Comparison of ENCODE assay signal across 8 cellular contexts in the genomic region with DNA sequence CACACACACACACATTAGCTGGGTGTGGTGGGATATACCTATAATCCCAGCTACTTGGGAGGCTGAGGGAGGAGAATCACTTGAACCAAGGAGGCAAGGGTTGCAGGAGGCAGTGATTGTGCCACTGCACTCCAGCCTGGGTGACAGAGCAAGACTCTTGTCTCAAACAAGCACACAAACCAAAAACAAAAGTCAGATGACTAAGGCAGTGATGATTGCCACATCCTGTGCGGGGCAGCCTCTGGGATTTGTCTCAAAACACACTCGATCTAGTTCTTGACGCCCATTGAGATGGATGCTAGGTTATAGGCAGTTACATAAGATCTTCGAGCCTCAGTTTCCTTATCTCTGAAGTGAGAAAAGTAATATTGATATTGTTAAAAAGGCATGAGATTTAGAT. TPM values are rescaled to one million over a fixed set of nuclear protein-coding genes. Genes with fewer than 3 reads are reported as not detected.
DNase-seq lines count a peak whose midpoint lies in the region; ATAC-seq, FAIRE-seq and TF ChIP-seq lines count a peak whose summit lies in the region.
"Not testable (repeated sequence)": the region's sequence is repeated elsewhere in the genome, so short reads cannot be mapped to it uniquely, and the experiment has no call there.

No MANE protein-coding gene starts in this region.

- H3K9me3 ChIP-seq in CD4-positive, alpha-beta T cell (ENCODE audit: control insufficient read depth, low read length); spleen: not testable (repeated sequence)

- TF ChIP-seq POLR2A in spleen (IDR thresholded peaks at IDR 0.05), result not testable (repeated sequence)

- not testable (repeated sequence) for TF ChIP-seq CTCF in CD4-positive, alpha-beta T cell (IDR thresholded peaks at IDR 0.05); bronchial epithelial cell (IDR thresholded peaks at IDR 0.05; ENCODE audit: insufficient read depth, low read length, severe bottlenecking); spleen (IDR thresholded peaks at IDR 0.05 in 8 of 11, conservative IDR thresholded peaks at IDR 0.05 in 3 of 11)

- not testable (repeated sequence) for H3K4me3 ChIP-seq in bronchial epithelial cell (ENCODE audit: low read depth, low read length); spleen

- WGBS in spleen, 5 donors, result 29 to 62% (median 51%) methylated on average over 3 to 4 of the region's 4 CpGs

- CTCF ChIA-PET in CD4-positive, alpha-beta T cell (lab: Charles Lee); activated CD4-positive, alpha-beta T cell treated with anti-CD3 and anti-CD28 coated beads for 36 hours (lab: Charles Lee): not testable (repeated sequence)

- intact Hi-C loops in CD4-positive, alpha-beta T cell (cut with DNase I, micrococcal nuclease); activated CD4-positive, alpha-beta T cell treated with anti-CD3 and anti-CD28 coated beads for 36 hours (cut with DNase I, micrococcal nuclease); spleen (cut with DNase I; ENCODE audit: low total_unique reads): not testable (repeated sequence)

- peak; percentile 52 for ATAC-seq in CD4-positive, alpha-beta T cell (ENCODE audit: poor library complexity)
- peak; percentile 55 for ATAC-seq in activated CD4-positive, alpha-beta T cell treated with anti-CD3 and anti-CD28 coated beads for 36 hours
- ATAC-seq in activated T-cell treated with anti-CD3 and anti-CD28 coated beads, Interleukin-2, amount 50 U/mL, for 72 hours (replicated peaks in 1 of 2), result peak; percentile 54 to 61
- peak; percentile 81 for ATAC-seq in stimulated activated effector memory CD8-positive, alpha-beta T cell treated with anti-CD3 and anti-CD28 coated beads, Interleukin-12 subunit alpha, Interleukin-12 subunit beta, amount 100 ng/mL, for 72 hours

- FAIRE-seq in bronchial epithelial cell (lab: Jason Lieb, UNC), result not testable (repeated sequence)

- H3K4me1 ChIP-seq in spleen, result not testable (repeated sequence)

- not testable (repeated sequence) for H3K36me3 ChIP-seq in bronchial epithelial cell (ENCODE audit: control insufficient read depth, insufficient read depth, low read length); spleen

- not testable (repeated sequence) for H3K27ac ChIP-seq in CD4-positive, alpha-beta T cell (ENCODE audit: low read depth, low read length); spleen

- H3K27ac Mint-ChIP-seq in CD4-positive, alpha-beta T cell, result peak overlapping the region; percentile 88
- not testable (repeated sequence) for H3K27ac Mint-ChIP-seq in activated CD4-positive, alpha-beta T cell treated with anti-CD3 and anti-CD28 coated beads for 36 hours; activated T-cell treated with anti-CD3 and anti-CD28 coated beads, Interleukin-2, amount 50 U/mL, for 72 hours; stimulated activated effector memory CD8-positive, alpha-beta T cell treated with anti-CD3 and anti-CD28 coated beads, Interleukin-12 subunit alpha, Interleukin-12 subunit beta, amount 100 ng/mL, for 72 hours

- peak; percentile 43 to 71 (median 51) for DNase-seq in CD4-positive, alpha-beta T cell
- peak; percentile 7 for DNase-seq in NOMO-1 treated with dmso at 0.1 percent for 144 hours (lab: John Stamatoyannopoulos, UW; ENCODE audit: unreplicated experiment)
- peak; percentile 85 for DNase-seq in activated CD4-positive, alpha-beta T cell treated with anti-CD3 and anti-CD28 coated beads for 36 hours
- DNase-seq in activated T-cell treated with anti-CD3 and anti-CD28 coated beads, Interleukin-2, amount 50 U/mL, for 72 hours, result peak; percentile 64 to 72
- peak; percentile 61 for DNase-seq in bronchial epithelial cell (ENCODE audit: low read depth)
- DNase-seq in iris pigment epithelial cell (ENCODE audit: low read depth), result peak; percentile 49
- DNase-seq in spleen, result peak; percentile 76
- DNase-seq in stimulated activated effector memory CD8-positive, alpha-beta T cell treated with anti-CD3 and anti-CD28 coated beads, Interleukin-12 subunit alpha, Interleukin-12 subunit beta, amount 100 ng/mL, for 72 hours (ENCODE audit: low spot score in 2 of 2), result peak; percentile 14 to 57

- POLR2A ChIA-PET in CD4-positive, alpha-beta T cell (lab: Charles Lee); activated CD4-positive, alpha-beta T cell treated with anti-CD3 and anti-CD28 coated beads for 36 hours (lab: Charles Lee): not testable (repeated sequence)

- peak overlapping the region; percentile 76 for H3K4me3 Mint-ChIP-seq in CD4-positive, alpha-beta T cell
- H3K4me3 Mint-ChIP-seq in activated CD4-positive, alpha-beta T cell treated with anti-CD3 and anti-CD28 coated beads for 36 hours, result not testable (repeated sequence)
- H3K4me3 Mint-ChIP-seq in activated T-cell treated with anti-CD3 and anti-CD28 coated beads, Interleukin-2, amount 50 U/mL, for 72 hours, result peak overlapping the region in 1 of 2 donors; percentile 15
- peak overlapping the region; percentile 47 for H3K4me3 Mint-ChIP-seq in stimulated activated effector memory CD8-positive, alpha-beta T cell treated with anti-CD3 and anti-CD28 coated beads, Interleukin-12 subunit alpha, Interleukin-12 subunit beta, amount 100 ng/mL, for 72 hours

- not testable (repeated sequence) for H3K27me3 Mint-ChIP-seq in CD4-positive, alpha-beta T cell; activated CD4-positive, alpha-beta T cell treated with anti-CD3 and anti-CD28 coated beads for 36 hours; activated T-cell treated with anti-CD3 and anti-CD28 coated beads, Interleukin-2, amount 50 U/mL, for 72 hours (ENCODE audit: low read depth)

- H3K36me3 Mint-ChIP-seq in CD4-positive, alpha-beta T cell (ENCODE audit: low read depth); activated CD4-positive, alpha-beta T cell treated with anti-CD3 and anti-CD28 coated beads for 36 hours (ENCODE audit: low read depth); activated T-cell treated with anti-CD3 and anti-CD28 coated beads, Interleukin-2, amount 50 U/mL, for 72 hours (ENCODE audit: insufficient read depth in 2 of 2); stimulated activated effector memory CD8-positive, alpha-beta T cell treated with anti-CD3 and anti-CD28 coated beads, Interleukin-12 subunit alpha, Interleukin-12 subunit beta, amount 100 ng/mL, for 72 hours: not testable (repeated sequence)

- peaks cover 19% of the 10 kb centered on the region for H3K4me1 Mint-ChIP-seq in CD4-positive, alpha-beta T cell (ENCODE audit: low read depth)
- H3K4me1 Mint-ChIP-seq in activated CD4-positive, alpha-beta T cell treated with anti-CD3 and anti-CD28 coated beads for 36 hours; activated T-cell treated with anti-CD3 and anti-CD28 coated beads, Interleukin-2, amount 50 U/mL, for 72 hours (ENCODE audit: low read depth); stimulated activated effector memory CD8-positive, alpha-beta T cell treated with anti-CD3 and anti-CD28 coated beads, Interleukin-12 subunit alpha, Interleukin-12 subunit beta, amount 100 ng/mL, for 72 hours: not testable (repeated sequence)

- not testable (repeated sequence) for H3K9me3 Mint-ChIP-seq in CD4-positive, alpha-beta T cell; activated CD4-positive, alpha-beta T cell treated with anti-CD3 and anti-CD28 coated beads for 36 hours (ENCODE audit: low read depth); activated T-cell treated with anti-CD3 and anti-CD28 coated beads, Interleukin-2, amount 50 U/mL, for 72 hours; stimulated activated effector memory CD8-positive, alpha-beta T cell treated with anti-CD3 and anti-CD28 coated beads, Interleukin-12 subunit alpha, Interleukin-12 subunit beta, amount 100 ng/mL, for 72 hours

- not testable (repeated sequence) for H3K27me3 ChIP-seq in CD4-positive, alpha-beta T cell (ENCODE audit: control insufficient read depth, insufficient read depth, low read length); bronchial epithelial cell (ENCODE audit: control insufficient read depth, insufficient read depth, low read length); spleen (replicated peaks in 1 of 7)

RNA-seq across cellular contexts. Expression of a gene that starts 57.8 kb away (rescaled TPM):
- 10 to 100 TPM; 38.8 to 40.9 TPM for total RNA-seq in CD4-positive, alpha-beta T cell
- total RNA-seq in activated CD4-positive, alpha-beta T cell treated with anti-CD3 and anti-CD28 coated beads for 36 hours, result 10 to 100 TPM; 23.5 to 23.7 TPM
- 10 to 100 TPM; 11.6 to 22.5 TPM for total RNA-seq in activated T-cell treated with anti-CD3 and anti-CD28 coated beads, Interleukin-2, amount 50 U/mL, for 72 hours
- total RNA-seq in bronchial epithelial cell (7.0 and 10.3 TPM in 2 replicates), spleen (10 to 100 TPM; 12.5 to 22.0 (median 15.7) TPM)
- 10 to 100 TPM in 2 of 3 donors, 1 to 10 TPM in 1; 6.4 to 13.6 (median 12.9) TPM for polyA plus RNA-seq in spleen

Comparison
In these comparisons a context has a peak if more than half of its experiments do, and no peak if none do; other contexts are left out.
1. DNase-seq: peak in every context shown above with its lines; median percentile 85 in activated CD4-positive, alpha-beta T cell treated with anti-CD3 and anti-CD28 coated beads for 36 hours; 76 in spleen; 68 in activated T-cell treated with anti-CD3 and anti-CD28 coated beads, Interleukin-2, amount 50 U/mL, for 72 hours; 61 in bronchial epithelial cell; 51 in CD4-positive, alpha-beta T cell; 49 in iris pigment epithelial cell; 36 in stimulated activated effector memory CD8-positive, alpha-beta T cell treated with anti-CD3 and anti-CD28 coated beads, Interleukin-12 subunit alpha, Interleukin-12 subunit beta, amount 100 ng/mL, for 72 hours; 7 in NOMO-1 treated with dmso at 0.1 percent for 144 hours.